ENCODE assay signal across 16 cellular contexts in the genomic region with DNA sequence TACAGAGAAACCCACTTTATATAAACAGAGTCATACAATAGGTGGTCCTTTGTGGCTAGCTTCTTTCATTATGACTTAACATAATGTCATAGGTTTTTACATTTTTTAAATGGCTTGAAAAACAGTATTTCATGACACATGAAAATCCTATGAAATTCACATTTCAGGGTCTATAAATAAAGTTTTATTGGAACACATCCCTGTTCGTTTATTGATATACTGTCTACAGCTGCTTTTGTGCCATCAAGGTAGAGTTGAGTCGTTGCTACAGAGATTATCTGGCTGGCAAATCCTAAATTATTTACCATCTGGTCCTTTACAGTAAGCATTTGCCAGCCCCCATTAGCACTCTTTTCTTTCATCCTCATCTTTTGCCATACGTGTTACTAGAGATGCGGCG. TPM values are rescaled to one million over a fixed set of nuclear protein-coding genes. Genes with fewer than 3 reads are reported as not detected.
DNase-seq lines count a peak whose midpoint lies in the region; ATAC-seq and TF ChIP-seq lines count a peak whose summit lies in the region.
"Had no signal": no experiment of that assay in that cellular context is flagged by ENCODE, and none has a peak within 500 bp of the region (broad histone marks: within the 10 kb centered on the region; RNA-seq: fewer than 3 reads in every experiment).

No MANE protein-coding gene starts in this region.

- H3F3A ChIP-seq in Loucy (ENCODE audit: low read depth), result no peaks in the 10 kb centered on the region

- H3K4me2 ChIP-seq in Loucy (ENCODE audit: low read depth, low read length, poor library complexity, severe bottlenecking), result peak overlapping the region; percentile 98

- H3K36me3 Mint-ChIP-seq in activated T-cell treated with anti-CD3 and anti-CD28 coated beads, Interleukin-2, amount 50 U/mL, for 4 hours (ENCODE audit: insufficient read depth), result peaks cover 9% of the 10 kb centered on the region
- peaks cover 24% of the 10 kb centered on the region for H3K36me3 Mint-ChIP-seq in central memory CD8-positive, alpha-beta T cell (ENCODE audit: insufficient read depth)
- peaks cover 70% of the 10 kb centered on the region for H3K36me3 Mint-ChIP-seq in stimulated activated effector memory CD8-positive, alpha-beta T cell treated with anti-CD3 and anti-CD28 coated beads, Interleukin-12 subunit alpha, Interleukin-12 subunit beta, amount 100 ng/mL, for 72 hours

- no peaks in the 10 kb centered on the region for H3K27me3 ChIP-seq in Loucy (ENCODE audit: insufficient read depth, low read length, poor library complexity, severe bottlenecking)
- H3K27me3 ChIP-seq: foreskin keratinocyte, right lobe of liver, transverse colon had no signal

- H3K9me2 ChIP-seq in Loucy (replicated peaks; ENCODE audit: low read depth, low read length), result no peaks in the 10 kb centered on the region

- peaks cover 30% of the 10 kb centered on the region for H3K4me1 Mint-ChIP-seq in activated T-cell treated with anti-CD3 and anti-CD28 coated beads, Interleukin-2, amount 50 U/mL, for 4 hours (ENCODE audit: low read depth)
- peaks cover 31% of the 10 kb centered on the region for H3K4me1 Mint-ChIP-seq in central memory CD8-positive, alpha-beta T cell
- peaks cover 32% of the 10 kb centered on the region for H3K4me1 Mint-ChIP-seq in stimulated activated effector memory CD8-positive, alpha-beta T cell treated with anti-CD3 and anti-CD28 coated beads, Interleukin-12 subunit alpha, Interleukin-12 subunit beta, amount 100 ng/mL, for 72 hours

- H4K20me1 ChIP-seq in Loucy (ENCODE audit: insufficient read depth, low read length, poor library complexity, severe bottlenecking), result peaks cover 32% of the 10 kb centered on the region

- H3K36me3 ChIP-seq in Loucy (ENCODE audit: insufficient read depth, low read length), result peaks cover 25% of the 10 kb centered on the region; the same call in 1 of the 2 replicates

- no peak overlapping the region for H2AFZ ChIP-seq in Loucy (ENCODE audit: low read length)

- peaks cover 60% of the 10 kb centered on the region for H3K79me2 ChIP-seq in Loucy (ENCODE audit: insufficient read depth, low read length)

- peak overlapping the region; percentile 2 for H3K4me3 ChIP-seq in Loucy (ENCODE audit: low read length, poor library complexity, severe bottlenecking)
- H3K4me3 ChIP-seq: right lobe of liver, transverse colon had no signal

- H3K27ac Mint-ChIP-seq in central memory CD8-positive, alpha-beta T cell (ENCODE audit: low read depth), result no peak overlapping the region
- H3K27ac Mint-ChIP-seq in stimulated activated effector memory CD8-positive, alpha-beta T cell treated with anti-CD3 and anti-CD28 coated beads, Interleukin-12 subunit alpha, Interleukin-12 subunit beta, amount 100 ng/mL, for 72 hours, result peak overlapping the region; percentile 56

- ATAC-seq in activated T-cell treated with anti-CD3 and anti-CD28 coated beads, Interleukin-2, amount 50 U/mL, for 4 hours, result no peak
- ATAC-seq in central memory CD8-positive, alpha-beta T cell (replicated peaks; ENCODE audit: extremely low read depth, poor library complexity, severe bottlenecking), result no peak
- no peak for ATAC-seq in stimulated activated effector memory CD8-positive, alpha-beta T cell treated with anti-CD3 and anti-CD28 coated beads, Interleukin-12 subunit alpha, Interleukin-12 subunit beta, amount 100 ng/mL, for 72 hours
- no peak for ATAC-seq in GM21786 (IDR thresholded peaks at IDR 0.05; ENCODE audit: unreplicated experiment)
- ATAC-seq: foreskin keratinocyte, left ventricle myocardium superior, right lobe of liver, Right ventricle myocardium inferior had no signal

- H3K4me3 Mint-ChIP-seq in activated T-cell treated with anti-CD3 and anti-CD28 coated beads, Interleukin-2, amount 50 U/mL, for 4 hours, result peak overlapping the region; percentile 62
- peak overlapping the region; percentile 91 for H3K4me3 Mint-ChIP-seq in central memory CD8-positive, alpha-beta T cell
- peak overlapping the region; percentile 96 for H3K4me3 Mint-ChIP-seq in stimulated activated effector memory CD8-positive, alpha-beta T cell treated with anti-CD3 and anti-CD28 coated beads, Interleukin-12 subunit alpha, Interleukin-12 subunit beta, amount 100 ng/mL, for 72 hours

- no peaks in the 10 kb centered on the region for H3K9me3 Mint-ChIP-seq in activated T-cell treated with anti-CD3 and anti-CD28 coated beads, Interleukin-2, amount 50 U/mL, for 4 hours
- no peaks in the 10 kb centered on the region for H3K9me3 Mint-ChIP-seq in central memory CD8-positive, alpha-beta T cell
- H3K9me3 Mint-ChIP-seq in stimulated activated effector memory CD8-positive, alpha-beta T cell treated with anti-CD3 and anti-CD28 coated beads, Interleukin-12 subunit alpha, Interleukin-12 subunit beta, amount 100 ng/mL, for 72 hours, result no peaks in the 10 kb centered on the region

- H3K9ac ChIP-seq in Loucy (ENCODE audit: low read depth, low read length, poor library complexity, severe bottlenecking), result no peak overlapping the region

- no peak for TF ChIP-seq CTCF in Loucy (conservative IDR thresholded peaks at IDR 0.05; ENCODE audit: low read length)

- DNase-seq in activated T-cell treated with anti-CD3 and anti-CD28 coated beads, Interleukin-2, amount 50 U/mL, for 4 hours, result no peak
- DNase-seq in activated T-cell treated with anti-CD3 and anti-CD28 coated beads, Interleukin-2, amount 50 U/mL, for 1 hour, result no peak
- DNase-seq in central memory CD8-positive, alpha-beta T cell (ENCODE audit: low spot score in 2 of 2), result no peak
- DNase-seq in stimulated activated effector memory CD8-positive, alpha-beta T cell treated with anti-CD3 and anti-CD28 coated beads, Interleukin-12 subunit alpha, Interleukin-12 subunit beta, amount 100 ng/mL, for 72 hours (ENCODE audit: low spot score in 2 of 2), result no peak
- DNase-seq in stimulated activated CD4-positive, alpha-beta T cell treated with anti-CD3 and anti-CD28 coated beads, Interleukin-4, amount 100 ng/mL, for 4 hours, result no peak
- DNase-seq in NCI-H345 (lab: John Stamatoyannopoulos, UW), result no peak
- DNase-seq: activated CD4-positive, alpha-beta T cell treated with anti-CD3 and anti-CD28 coated beads, Interleukin-2, amount 50 U/mL, for 1 hour; foreskin keratinocyte; left ventricle myocardium superior; stimulated activated CD4-positive, alpha-beta T cell treated with anti-CD3 and anti-CD28 coated beads, Interleukin-1b, Interleukin-23, amount 100 ng/mL, for 48 hours; T1000; transverse colon had no signal

- H3K4me1 ChIP-seq in Loucy (ENCODE audit: insufficient read depth, low read length, poor library complexity, severe bottlenecking), result peaks cover 6% of the 10 kb centered on the region
- H3K4me1 ChIP-seq: foreskin keratinocyte had no signal

- H3K27me3 Mint-ChIP-seq in activated T-cell treated with anti-CD3 and anti-CD28 coated beads, Interleukin-2, amount 50 U/mL, for 4 hours (ENCODE audit: low read depth), result no peaks in the 10 kb centered on the region
- H3K27me3 Mint-ChIP-seq in central memory CD8-positive, alpha-beta T cell, result no peaks in the 10 kb centered on the region

- H3K9me3 ChIP-seq in Loucy (ENCODE audit: insufficient read depth, low read depth, low read length), result no peaks in the 10 kb centered on the region
- H3K9me3 ChIP-seq: right lobe of liver, transverse colon had no signal

RNA-seq across cellular contexts. Expression of gene VPS4A, which starts 2.3 kb away (rescaled TPM):
- total RNA-seq in activated T-cell treated with anti-CD3 and anti-CD28 coated beads, Interleukin-2, amount 50 U/mL, for 4 hours, result 10 to 100 TPM; 41.5 to 45.8 (median 44.1) TPM

RNA-seq across cellular contexts. Expression of gene PDF, which starts 16.9 kb away (rescaled TPM):
- total RNA-seq in activated T-cell treated with anti-CD3 and anti-CD28 coated beads, Interleukin-2, amount 50 U/mL, for 4 hours, result 10 to 100 TPM; 38.2 to 46.7 (median 43.4) TPM

RNA-seq across cellular contexts. Expression of gene COG8, which starts 25.9 kb away (rescaled TPM):
- 10 to 100 TPM; 34.6 to 47.0 (median 43.1) TPM for total RNA-seq in activated T-cell treated with anti-CD3 and anti-CD28 coated beads, Interleukin-2, amount 50 U/mL, for 4 hours

RNA-seq across cellular contexts. Expression of gene NIP7, which starts 26.1 kb away (rescaled TPM):
- total RNA-seq in activated T-cell treated with anti-CD3 and anti-CD28 coated beads, Interleukin-2, amount 50 U/mL, for 4 hours, result 100 to 1,000 TPM; 129 to 136 (median 132) TPM

RNA-seq across cellular contexts. Expression of gene TMED6, which starts 38.1 kb away (rescaled TPM):
- total RNA-seq in activated T-cell treated with anti-CD3 and anti-CD28 coated beads, Interleukin-2, amount 50 U/mL, for 4 hours, result 1 to 10 TPM in 2 of 3 donors, under 1 TPM in 1; 0.90 to 1.5 (median 1.1) TPM
- total RNA-seq: foreskin keratinocyte, left ventricle myocardium superior, Right ventricle myocardium inferior had no signal
